Comparison of ENCODE assay signal across 20 cellular contexts in genomic region chr6:137952247-137952646, GRCh38.
"Had no signal": no experiment of that assay in that cellular context is flagged by ENCODE, and none has a peak within 500 bp of the region (broad histone marks: within the 10 kb centered on the region; RNA-seq: fewer than 3 reads in every experiment).

No MANE protein-coding gene starts in this region.

- H3K9ac ChIP-seq: SK-N-SH had no signal

- H3K9me3 ChIP-seq: SK-N-SH had no signal

- H3K27me3 ChIP-seq: brain microvascular endothelial cell, cardiac muscle cell had no signal

- H3K4me3 ChIP-seq: cardiac muscle cell had no signal

- H3K27ac ChIP-seq: brain microvascular endothelial cell, cardiac muscle cell, VCaP had no signal

- ATAC-seq: activated CD4-positive, alpha-beta T cell treated with anti-CD3 and anti-CD28 coated beads for 36 hours; activated CD8-positive, alpha-beta T cell treated with anti-CD3 and anti-CD28 coated beads for 36 hours; activated T-cell treated with anti-CD3 and anti-CD28 coated beads, Interleukin-2, amount 50 U/mL, for 72 hours; Right ventricle myocardium inferior had no signal

- H3K36me3 ChIP-seq: brain microvascular endothelial cell, cardiac muscle cell had no signal

- DNase-seq: activated CD4-positive, alpha-beta T cell treated with anti-CD3 and anti-CD28 coated beads for 36 hours; activated CD4-positive, alpha-beta T cell treated with anti-CD3 and anti-CD28 coated beads, Interleukin-2, amount 50 U/mL, for 1 hour; activated CD4-positive, CD25-positive, alpha-beta regulatory T cell; activated CD8-positive, alpha-beta memory T cell treated with anti-CD3 and anti-CD28 coated beads, Interleukin-2, amount 50 U/mL, for 4 hours; activated CD8-positive, alpha-beta T cell treated with anti-CD3 and anti-CD28 coated beads for 36 hours; activated gamma-delta T cell treated with Interleukin-2 at 50 U/mL for 16 hours; activated naive CD4-positive, alpha-beta T cell treated with anti-CD3 and anti-CD28 coated beads, Interleukin-2, amount 10 ng/mL, durations not matched to agents 7 days and 5 days; activated naive CD8-positive, alpha-beta T cell treated with anti-CD3 and anti-CD28 coated beads for 36 hours; activated T-cell treated with anti-CD3 and anti-CD28 coated beads, Interleukin-2, amount 50 U/mL, for 72 hours; brain microvascular endothelial cell; NCI-H1105 treated with DMSO at 0.1 percent for 48 hours; NCI-H1436 treated with DMSO at 0.1 percent for 48 hours; NCI-H187; NCI-H2081; NCI-H510A treated with DMSO at 0.1 percent for 48 hours; SK-N-SH; T-helper 1 cell had no signal
